10 cellular contexts compared by ENCODE assay signal in the genomic region with DNA sequence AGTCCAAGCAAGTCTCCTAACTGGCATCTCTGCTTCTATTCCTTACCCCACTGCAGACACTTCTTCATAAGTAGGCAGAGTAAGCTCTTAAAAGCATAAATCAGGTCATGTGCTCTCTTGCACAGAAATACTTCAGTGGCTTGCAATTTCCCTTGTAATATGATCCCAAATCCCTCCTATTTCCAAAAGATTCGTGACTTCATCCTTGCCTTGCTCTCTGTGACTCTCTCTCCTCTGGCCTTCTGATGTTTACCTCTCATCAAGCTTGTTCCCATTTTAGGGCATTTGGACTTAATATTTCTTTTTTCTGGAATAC. TPM values are rescaled to one million over a fixed set of nuclear protein-coding genes. Genes with fewer than 3 reads are reported as not detected.
A peak's percentile ranks its signal among the peaks of the same experiment; 100 is the strongest.
DNase-seq lines count a peak whose midpoint lies in the region; ATAC-seq and TF ChIP-seq lines count a peak whose summit lies in the region.
"Had no signal": no experiment of that assay in that cellular context is flagged by ENCODE, and none has a peak within 500 bp of the region (broad histone marks: within the 10 kb centered on the region; RNA-seq: fewer than 3 reads in every experiment).

No MANE protein-coding gene starts in this region.

- POLR2A ChIA-PET in AG04450 (lab: Yijun Ruan, JAX) = interaction anchor here (0.5 to 1.5 kb wide), 5 partner anchors 21 to 106 kb away, joined by 3 to 5 read pairs (median 4); partner anchors contain the start of genes NUCB2 and PIK3C2A
- POLR2A ChIA-PET in naive thymus-derived CD4-positive, alpha-beta T cell (lab: Charles Lee) = no interaction called here

- no peak for TF ChIP-seq CTCF in AG04450 (IDR thresholded peaks at IDR 0.05; ENCODE audit: low read depth, low read length)
- TF ChIP-seq CTCF in HFFc6 (IDR thresholded peaks at IDR 0.05) = no peak

- intact Hi-C loops in naive thymus-derived CD4-positive, alpha-beta T cell (cut with micrococcal nuclease) = loop anchor here in 1 of 2 donors (5.0 kb wide), 1 partner anchor 82 kb away; no protein-coding TSS in a partner anchor

- no peaks in the 10 kb centered on the region for H3K9me3 Mint-ChIP-seq in HFFc6
- H3K9me3 Mint-ChIP-seq in stimulated activated naive CD8-positive, alpha-beta T cell treated with anti-CD3 and anti-CD28 coated beads, Interleukin-15, amount 100 ng/mL, for 72 hours = no peaks in the 10 kb centered on the region
- H3K9me3 Mint-ChIP-seq in naive thymus-derived CD4-positive, alpha-beta T cell = no peaks in the 10 kb centered on the region
- H3K9me3 Mint-ChIP-seq: CD4-positive, CD25-positive, alpha-beta regulatory T cell had no signal

- no peaks in the 10 kb centered on the region for H3K4me1 ChIP-seq in naive thymus-derived CD4-positive, alpha-beta T cell (ENCODE audit: control insufficient read depth in 2 of 2, insufficient read depth in 2 of 2, low read length in 2 of 2)

- H3K36me3 Mint-ChIP-seq in HFFc6 (ENCODE audit: low read depth) = peaks cover 11% of the 10 kb centered on the region; the same call in 1 of the 2 replicates
- H3K36me3 Mint-ChIP-seq in naive thymus-derived CD4-positive, alpha-beta T cell = peaks cover 5 to 26% (median 15%) of the 10 kb centered on the region in 5 donors

- no peaks in the 10 kb centered on the region for H3K27me3 ChIP-seq in AG04450 (ENCODE audit: control insufficient read depth, insufficient read depth, low read length)
- H3K27me3 ChIP-seq in naive thymus-derived CD4-positive, alpha-beta T cell (ENCODE audit: control insufficient read depth in 2 of 2, insufficient read depth in 2 of 2, low read length in 2 of 2) = no peaks in the 10 kb centered on the region

- peaks cover 0 to 59% (median under 1%) of the 10 kb centered on the region in 3 experiments for H3K36me3 ChIP-seq in naive thymus-derived CD4-positive, alpha-beta T cell (ENCODE audit: control insufficient read depth in 2 of 3, insufficient read depth in 3 of 3, low read length in 3 of 3)

- H3K9me3 ChIP-seq in AG04450 (ENCODE audit: control insufficient read depth, insufficient read depth, low read length) = no peaks in the 10 kb centered on the region
- no peaks in the 10 kb centered on the region for H3K9me3 ChIP-seq in naive thymus-derived CD4-positive, alpha-beta T cell (ENCODE audit: control insufficient read depth in 2 of 3, low read length in 3 of 3)

- H3K27ac Mint-ChIP-seq in HFFc6 = no peak overlapping the region
- H3K27ac Mint-ChIP-seq in stimulated activated naive CD8-positive, alpha-beta T cell treated with anti-CD3 and anti-CD28 coated beads, Interleukin-15, amount 100 ng/mL, for 72 hours = no peak overlapping the region
- no peak overlapping the region for H3K27ac Mint-ChIP-seq in naive thymus-derived CD4-positive, alpha-beta T cell
- H3K27ac Mint-ChIP-seq: CD4-positive, CD25-positive, alpha-beta regulatory T cell had no signal

- DNase-seq in AG04450 (ENCODE audit: low read depth, low spot score) (peak; percentile 82), HFFc6 (peak; percentile 80), astrocyte of the hippocampus (ENCODE audit: low read depth, low spot score) (peak; percentile 46), left kidney (ENCODE audit: low read depth, low spot score) (peak; percentile 59), HK-2 (ENCODE audit: unreplicated experiment) (no peak), DMS53 treated with DMSO at 0.1 percent for 48 hours (lab: John Stamatoyannopoulos, UW; ENCODE audit: unreplicated experiment) (no peak)
- DNase-seq in stimulated activated naive CD8-positive, alpha-beta T cell treated with anti-CD3 and anti-CD28 coated beads, Interleukin-15, amount 100 ng/mL, for 72 hours = no peak
- no peak for DNase-seq in naive thymus-derived CD4-positive, alpha-beta T cell
- DNase-seq: CD4-positive, CD25-positive, alpha-beta regulatory T cell; stimulated activated CD4-positive, alpha-beta T cell treated with anti-CD3 and anti-CD28 coated beads, Interleukin-12 subunit alpha, Interleukin-12 subunit beta, amount 100 ng/mL, for 4 hours had no signal

- H3K4me1 Mint-ChIP-seq in HFFc6 (ENCODE audit: low read depth) = no peaks in the 10 kb centered on the region
- H3K4me1 Mint-ChIP-seq in stimulated activated naive CD8-positive, alpha-beta T cell treated with anti-CD3 and anti-CD28 coated beads, Interleukin-15, amount 100 ng/mL, for 72 hours = no peaks in the 10 kb centered on the region
- no peaks in the 10 kb centered on the region for H3K4me1 Mint-ChIP-seq in naive thymus-derived CD4-positive, alpha-beta T cell

- no peak overlapping the region for H3K4me3 ChIP-seq in AG04450 (ENCODE audit: low read depth, low read length)
- H3K4me3 ChIP-seq in naive thymus-derived CD4-positive, alpha-beta T cell (ENCODE audit: low read length) = no peak overlapping the region

- H3K27ac ChIP-seq in AG04450 (ENCODE audit: low read depth, low read length) = peak overlapping the region; percentile 90
- H3K27ac ChIP-seq in naive thymus-derived CD4-positive, alpha-beta T cell (ENCODE audit: low read depth, low read length) = no peak overlapping the region

- H3K4me3 Mint-ChIP-seq in HFFc6 = no peak overlapping the region
- no peak overlapping the region for H3K4me3 Mint-ChIP-seq in stimulated activated naive CD8-positive, alpha-beta T cell treated with anti-CD3 and anti-CD28 coated beads, Interleukin-15, amount 100 ng/mL, for 72 hours
- no peak overlapping the region for H3K4me3 Mint-ChIP-seq in naive thymus-derived CD4-positive, alpha-beta T cell
- H3K4me3 Mint-ChIP-seq: CD4-positive, CD25-positive, alpha-beta regulatory T cell had no signal

- ATAC-seq in stimulated activated naive CD8-positive, alpha-beta T cell treated with anti-CD3 and anti-CD28 coated beads, Interleukin-15, amount 100 ng/mL, for 72 hours = no peak
- ATAC-seq in naive thymus-derived CD4-positive, alpha-beta T cell = no peak

- CTCF ChIA-PET in AG04450 (lab: Charles Lee) = interaction anchor here (0.6 to 1.1 kb wide), 3 partner anchors 40 to 113 kb away, joined by 3 read pairs; no protein-coding TSS in a partner anchor
- CTCF ChIA-PET in naive thymus-derived CD4-positive, alpha-beta T cell (lab: Charles Lee) = no interaction called here

- H3K27me3 Mint-ChIP-seq in HFFc6 (ENCODE audit: insufficient read depth) = no peaks in the 10 kb centered on the region
- no peaks in the 10 kb centered on the region for H3K27me3 Mint-ChIP-seq in stimulated activated naive CD8-positive, alpha-beta T cell treated with anti-CD3 and anti-CD28 coated beads, Interleukin-15, amount 100 ng/mL, for 72 hours
- no peaks in the 10 kb centered on the region for H3K27me3 Mint-ChIP-seq in naive thymus-derived CD4-positive, alpha-beta T cell
- H3K27me3 Mint-ChIP-seq: CD4-positive, CD25-positive, alpha-beta regulatory T cell had no signal

RNA-seq across cellular contexts. Expression of gene NCR3LG1, which starts 37.4 kb away (rescaled TPM):
- polyA plus RNA-seq in AG04450 (2011; rRNA removed) = 3.3 and 3.6 TPM in 2 replicates
- 6.8 and 7.3 TPM in 2 replicates for polyA minus RNA-seq in AG04450 (2011; rRNA and poly(A)+ RNA removed)
- 1 to 10 TPM; 2.2 to 3.4 (median 2.5) TPM for total RNA-seq in HFFc6 (2021; fragmentation: NEBNext Ultra II Directional; extraction: Animal tissue kit (Norgen Biotek cat#: 25700))
- total RNA-seq in naive thymus-derived CD4-positive, alpha-beta T cell = 1 to 10 TPM in 4 of 5 experiments, under 1 TPM in 1; 0.70 to 2.9 (median 2.3) TPM
- not detected for polyA plus RNA-seq in naive thymus-derived CD4-positive, alpha-beta T cell

RNA-seq across cellular contexts. Expression of gene NUCB2, which starts 37.7 kb away (rescaled TPM):
- 183 and 275 TPM in 2 replicates for polyA plus RNA-seq in AG04450 (2011; rRNA removed)
- 34.3 and 58.1 TPM in 2 replicates for polyA minus RNA-seq in AG04450 (2011; rRNA and poly(A)+ RNA removed)
- total RNA-seq in HFFc6 (2021; fragmentation: NEBNext Ultra II Directional; extraction: Animal tissue kit (Norgen Biotek cat#: 25700)) = 100 to 1,000 TPM; 124 to 180 (median 161) TPM
- total RNA-seq in naive thymus-derived CD4-positive, alpha-beta T cell = 100 to 1,000 TPM in 4 of 5 experiments, 10 to 100 TPM in 1; 72.0 to 171 (median 145) TPM
- polyA plus RNA-seq in naive thymus-derived CD4-positive, alpha-beta T cell = 100 to 1,000 TPM; 280 to 359 TPM

Comparison
In these comparisons a context has a peak if more than half of its experiments do, and no peak if none do; other contexts are left out.
1. DNase-seq: peak in AG04450 (single experiment), HFFc6 (single experiment), astrocyte of the hippocampus (single experiment) and left kidney (single experiment); none in HK-2 (single experiment), stimulated activated naive CD8-positive, alpha-beta T cell treated with anti-CD3 and anti-CD28 coated beads, Interleukin-15, amount 100 ng/mL, for 72 hours (0 of 2), naive thymus-derived CD4-positive, alpha-beta T cell (0 of 9) and DMS53 treated with DMSO at 0.1 percent for 48 hours (single experiment).